In genomic region chr6:3506751-3507388, GRCh38 we compare ENCODE assay signal across 22 cellular contexts.
"Had no signal": no experiment of that assay in that cellular context is flagged by ENCODE, and none has a peak within 500 bp of the region (broad histone marks: within the 10 kb centered on the region; RNA-seq: fewer than 3 reads in every experiment).

No MANE protein-coding gene starts in this region.

- H2AFZ ChIP-seq: neural progenitor cell had no signal

- H3K9ac ChIP-seq: neural progenitor cell had no signal

- H3K4me3 ChIP-seq: dorsolateral prefrontal cortex, esophagus squamous epithelium, gastroesophageal sphincter, left lung, lung, neural progenitor cell, right atrium auricular region, skin epidermis, transverse colon, uterus had no signal

- H3K36me3 ChIP-seq: esophagus squamous epithelium, gastroesophageal sphincter, left lung, neural progenitor cell, right atrium auricular region, transverse colon, uterus had no signal

- H3K27ac ChIP-seq: esophagus squamous epithelium, gastroesophageal sphincter, left lung, neural progenitor cell, right atrium auricular region, skin epidermis, transverse colon had no signal

- H3K4me2 ChIP-seq: neural progenitor cell had no signal

- H3K4me1 ChIP-seq: gastroesophageal sphincter, left lung, right atrium auricular region, uterus had no signal

- H3K27me3 ChIP-seq: dorsolateral prefrontal cortex, esophagus squamous epithelium, gastroesophageal sphincter, left lung, neural progenitor cell, right atrium auricular region, transverse colon, uterus had no signal

- DNase-seq: activated CD4-positive, alpha-beta T cell treated with anti-CD3 and anti-CD28 coated beads for 1 hour; activated CD4-positive, alpha-beta T cell treated with anti-CD3 and anti-CD28 coated beads, Interleukin-2, amount 50 U/mL, for 1 hour; activated CD8-positive, alpha-beta T cell treated with anti-CD3 and anti-CD28 coated beads, Interleukin-2, amount 10 ng/mL, durations not matched to agents 7 days and 5 days; activated gamma-delta T cell; activated naive CD4-positive, alpha-beta T cell treated with anti-CD3 and anti-CD28 coated beads, Interleukin-2, amount 50 U/mL, for 16 hours; activated naive CD8-positive, alpha-beta T cell treated with anti-CD3 and anti-CD28 coated beads, Interleukin-2, amount 50 U/mL, for 24 hours; caudate nucleus; dorsolateral prefrontal cortex; effector memory CD8-positive, alpha-beta T cell; esophagus squamous epithelium; islet precursor cell; left lung; naive thymus-derived CD4-positive, alpha-beta T cell; stimulated activated CD4-positive, alpha-beta T cell treated with anti-CD3 and anti-CD28 coated beads, Interleukin-1b, Interleukin-23, amount 100 ng/mL, for 48 hours; T-cell; transverse colon; uterus had no signal

- H3K9me3 ChIP-seq: esophagus squamous epithelium, gastroesophageal sphincter, left lung, right atrium auricular region, transverse colon, uterus had no signal
